In genomic region chr15:30823068-30823813, GRCh38 we compare ENCODE assay signal across 8 cellular contexts.
DNase-seq lines count a peak whose midpoint lies in the region; ATAC-seq and TF ChIP-seq lines count a peak whose summit lies in the region.
"Not testable (repeated sequence)": the region's sequence is repeated elsewhere in the genome, so short reads cannot be mapped to it uniquely, and the experiment has no call there.

No MANE protein-coding gene starts in this region.

- DNase-seq in NCI-H146 treated with DMSO at 0.1 percent for 48 hours (lab: John Stamatoyannopoulos, UW; ENCODE audit: unreplicated experiment) (peak; percentile 65), SJSA1 (ENCODE audit: low read depth in 1 of 2, low spot score in 2 of 2) (peak; percentile 84 to 91)
- DNase-seq in activated T-cell treated with anti-CD3 and anti-CD28 coated beads, Interleukin-2, amount 50 U/mL, for 4 hours: peak; percentile 42
- not testable (repeated sequence) for DNase-seq in endodermal cell

- peaks cover 23% of the 10 kb centered on the region for H3K36me3 ChIP-seq in SJSA1
- not testable (repeated sequence) for H3K36me3 ChIP-seq in endodermal cell (ENCODE audit: control insufficient read depth, insufficient read depth, low read length); neuron (ENCODE audit: insufficient read depth, low read length); subcutaneous abdominal adipose tissue (ENCODE audit: control insufficient read depth in 5 of 5, insufficient read depth in 5 of 5, low read length in 5 of 5)

- H3K36me3 Mint-ChIP-seq in activated T-cell treated with anti-CD3 and anti-CD28 coated beads, Interleukin-2, amount 50 U/mL, for 4 hours (ENCODE audit: insufficient read depth); endodermal cell (ENCODE audit: low read depth): not testable (repeated sequence)

- H3K4me3 ChIP-seq in GM12875 (ENCODE audit: low read depth, low read length): peak overlapping the region; percentile 58
- H3K4me3 ChIP-seq in SJSA1: peak overlapping the region; percentile 62
- not testable (repeated sequence) for H3K4me3 ChIP-seq in endodermal cell (ENCODE audit: low read length); neuron (ENCODE audit: low read length)
- peak overlapping the region in 3 of 5 donors; percentile 23 to 61 (median 37) for H3K4me3 ChIP-seq in subcutaneous abdominal adipose tissue (ENCODE audit: low read depth in 1 of 5, low read length in 5 of 5)

- H3K9me3 Mint-ChIP-seq in activated T-cell treated with anti-CD3 and anti-CD28 coated beads, Interleukin-2, amount 50 U/mL, for 4 hours; endodermal cell: not testable (repeated sequence)

- H3K27me3 Mint-ChIP-seq in activated T-cell treated with anti-CD3 and anti-CD28 coated beads, Interleukin-2, amount 50 U/mL, for 4 hours (ENCODE audit: low read depth); endodermal cell (ENCODE audit: insufficient read depth): not testable (repeated sequence)

- H3K27ac ChIP-seq in SJSA1: peak overlapping the region; percentile 86
- peak overlapping the region; percentile 89 for H3K27ac ChIP-seq in endodermal cell (ENCODE audit: low read depth, low read length)
- H3K27ac ChIP-seq in subcutaneous abdominal adipose tissue (ENCODE audit: low read depth, low read length): not testable (repeated sequence)

- peak overlapping the region; percentile 20 for H2AFZ ChIP-seq in neuron (ENCODE audit: low read depth, low read length)

- WGBS in endodermal cell (ENCODE audit: insufficient coverage in 1 of 2, insufficient read length in 1 of 2), 2 experiments: 90 to 92% methylated on average over 10 to 15 of the region's 15 CpGs

- H3K9me3 ChIP-seq in SJSA1 (replicated peaks); endodermal cell (ENCODE audit: control insufficient read depth, low read length); neuron (ENCODE audit: low read length); subcutaneous abdominal adipose tissue (ENCODE audit: control insufficient read depth in 5 of 5, low read length in 5 of 5): not testable (repeated sequence)

- not testable (repeated sequence) for H3K4me1 Mint-ChIP-seq in activated T-cell treated with anti-CD3 and anti-CD28 coated beads, Interleukin-2, amount 50 U/mL, for 4 hours (ENCODE audit: low read depth); endodermal cell

- ATAC-seq in HG02938 (IDR thresholded peaks at IDR 0.05; ENCODE audit: unreplicated experiment): peak; percentile 83
- ATAC-seq in activated T-cell treated with anti-CD3 and anti-CD28 coated beads, Interleukin-2, amount 50 U/mL, for 4 hours: peak; percentile 66 to 94

- not testable (repeated sequence) for TF ChIP-seq CTCF in GM12875 (IDR thresholded peaks at IDR 0.05; ENCODE audit: borderline replicate concordance, insufficient read depth, low read depth, low read length); endodermal cell (conservative IDR thresholded peaks at IDR 0.05)

- H3K27ac Mint-ChIP-seq in endodermal cell: not testable (repeated sequence)

- H3K9ac ChIP-seq in endodermal cell (ENCODE audit: extremely low read depth, low read length, poor library complexity, severe bottlenecking); subcutaneous abdominal adipose tissue (ENCODE audit: low read length in 5 of 5): not testable (repeated sequence)

- not testable (repeated sequence) for H3K27me3 ChIP-seq in SJSA1 (replicated peaks); endodermal cell (ENCODE audit: control insufficient read depth, insufficient read depth, low read length, poor library complexity, severe bottlenecking); neuron (ENCODE audit: insufficient read depth, low read length); subcutaneous abdominal adipose tissue (ENCODE audit: control insufficient read depth in 5 of 5, insufficient read depth in 4 of 5, low read length in 5 of 5)

- peak overlapping the region; percentile 89 for H3K4me3 Mint-ChIP-seq in activated T-cell treated with anti-CD3 and anti-CD28 coated beads, Interleukin-2, amount 50 U/mL, for 4 hours
- not testable (repeated sequence) for H3K4me3 Mint-ChIP-seq in endodermal cell

- peaks cover 12% of the 10 kb centered on the region for H3K4me1 ChIP-seq in SJSA1 (replicated peaks)
- H3K4me1 ChIP-seq in endodermal cell (ENCODE audit: control insufficient read depth, insufficient read depth, low read length); neuron (ENCODE audit: insufficient read depth, low read length); subcutaneous abdominal adipose tissue (ENCODE audit: control insufficient read depth in 5 of 5, insufficient read depth in 5 of 5, low read length in 5 of 5): not testable (repeated sequence)
